ENCODE assay signal across 4 cellular contexts in genomic region chr2:16156411-16156810, GRCh38.
"Had no signal": no experiment of that assay in that cellular context is flagged by ENCODE, and none has a peak within 500 bp of the region (broad histone marks: within the 10 kb centered on the region; RNA-seq: fewer than 3 reads in every experiment).

No MANE protein-coding gene starts in this region.

- DNase-seq: IMR-90, KBM-7, KG1 had no signal

- H3K4me3 ChIP-seq: K562 had no signal
